1 cellular context compared by ENCODE assay signal in genomic region chr3:50164056-50164455, GRCh38.
TF ChIP-seq lines count a peak whose summit lies in the region.

No MANE protein-coding gene starts in this region.

TF ChIP-seq in H1, 55 proteins besides CTCF, POLR2A, EP300 and RAD21:
- TF ChIP-seq MAX (IDR thresholded peaks at IDR 0.05), result no peak
- no peak for TF ChIP-seq TBP (IDR thresholded peaks at IDR 0.05; ENCODE audit: low read depth, low read length)
- no peak for TF ChIP-seq SRF (IDR thresholded peaks at IDR 0.05; ENCODE audit: low read depth, low read length)
- no peak for TF ChIP-seq RFX5 (IDR thresholded peaks at IDR 0.05; ENCODE audit: borderline replicate concordance, low read depth, low read length)
- no peak for TF ChIP-seq ASH2L (IDR thresholded peaks at IDR 0.05; ENCODE audit: low read length)
- TF ChIP-seq CHD1 (IDR thresholded peaks at IDR 0.05; ENCODE audit: low read depth, low read length), result no peak
- no peak for TF ChIP-seq KDM5A (IDR thresholded peaks at IDR 0.05; ENCODE audit: low read length)
- no peak for TF ChIP-seq PHF8 (conservative IDR thresholded peaks at IDR 0.05; ENCODE audit: low read depth, low read length)
- no peak for TF ChIP-seq EZH2 (IDR thresholded peaks at IDR 0.05; ENCODE audit: low read depth, low read length, severe bottlenecking)
- TF ChIP-seq SP2 (IDR thresholded peaks at IDR 0.05; ENCODE audit: low read length), result no peak
- no peak for TF ChIP-seq TAF7 (optimal IDR thresholded peaks at IDR 0.05; ENCODE audit: borderline replicate concordance, low read depth, low read length)
- no peak for TF ChIP-seq YY1 (IDR thresholded peaks at IDR 0.05; ENCODE audit: low read depth, low read length)
- no peak for TF ChIP-seq CBX8 (IDR thresholded peaks at IDR 0.05; ENCODE audit: borderline replicate concordance, low read depth, low read length)
- TF ChIP-seq BRCA1 (IDR thresholded peaks at IDR 0.05; ENCODE audit: low read depth, low read length), result no peak
- TF ChIP-seq SUZ12 (IDR thresholded peaks at IDR 0.05; ENCODE audit: low read length), result no peak
- no peak for TF ChIP-seq RBBP5 (IDR thresholded peaks at IDR 0.05; ENCODE audit: borderline replicate concordance, low read depth, low read length)
- no peak for TF ChIP-seq SAP30 (IDR thresholded peaks at IDR 0.05; ENCODE audit: insufficient read depth, insufficient replicate concordance, low read length)
- no peak for TF ChIP-seq E2F6 (IDR thresholded peaks at IDR 0.05)
